Comparison of ENCODE assay signal across 2 cellular contexts in the genomic region with DNA sequence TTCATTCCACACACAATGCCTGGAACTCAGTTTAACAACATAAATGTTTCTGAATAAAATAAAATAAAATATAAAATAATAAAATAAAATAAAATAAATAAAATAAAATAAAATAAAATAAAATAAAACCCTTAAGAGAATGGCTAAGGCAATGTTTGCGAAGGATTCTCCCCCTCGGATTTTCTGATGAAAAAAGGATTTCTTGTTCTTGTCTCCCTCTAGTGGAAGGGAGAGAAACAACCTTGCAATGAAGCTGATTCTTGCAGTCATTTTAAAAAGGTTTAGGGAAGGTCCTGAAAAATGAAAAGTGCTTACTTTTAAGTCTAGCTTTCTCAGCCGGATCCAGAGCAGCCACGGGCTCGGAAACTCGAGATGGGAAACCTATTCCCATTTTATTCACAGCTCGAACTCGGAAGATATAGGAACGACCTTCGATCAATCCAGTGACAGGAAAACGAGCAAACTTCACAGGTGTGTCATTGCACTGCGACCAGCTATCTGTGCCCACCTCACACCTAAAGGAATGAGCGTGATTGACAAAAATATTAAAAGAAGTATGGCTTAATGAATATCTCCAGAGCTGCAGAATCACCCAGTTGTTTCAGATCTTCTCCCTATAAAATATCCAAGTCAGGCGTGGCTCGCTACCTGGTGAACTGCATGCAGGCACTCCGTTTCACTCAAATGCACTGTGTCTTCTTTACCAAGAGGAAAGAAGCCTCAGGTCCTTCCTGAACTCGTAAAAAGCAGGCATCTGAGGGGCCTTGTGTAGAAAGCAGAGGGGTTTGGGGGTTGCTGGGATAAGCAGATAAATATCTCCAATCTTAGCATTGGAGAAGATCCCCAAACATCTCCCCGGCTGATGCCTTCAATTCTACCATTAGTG.
TF ChIP-seq lines count a peak whose summit lies in the region.

No MANE protein-coding gene starts in this region.

TF ChIP-seq in HEK293, 187 proteins besides CTCF, POLR2A, EP300 and RAD21 (continued from another document):
- TF ChIP-seq ZBTB48 (tag by site-specific recombination; IDR thresholded peaks at IDR 0.05): no peak
- TF ChIP-seq ZNF548 (tag by site-specific recombination; IDR thresholded peaks at IDR 0.05): no peak
- TF ChIP-seq ZNF654 (tag by site-specific recombination; IDR thresholded peaks at IDR 0.05; ENCODE audit: low read depth): peak; percentile 34
- TF ChIP-seq ZBTB20 (tag by site-specific recombination; IDR thresholded peaks at IDR 0.05): no peak
- TF ChIP-seq ZFP41 (tag by site-specific recombination; IDR thresholded peaks at IDR 0.05; ENCODE audit: borderline replicate concordance): no peak
TF ChIP-seq in HEK293: peak in this region for 1.

TF ChIP-seq in endothelial cell of umbilical vein, 7 proteins besides CTCF, POLR2A, EP300 and RAD21 (continued from another document):
- TF ChIP-seq EZH2 (IDR thresholded peaks at IDR 0.05; ENCODE audit: borderline replicate concordance, low read depth, low read length, severe bottlenecking) (no peak), JUN (IDR thresholded peaks at IDR 0.05; ENCODE audit: borderline replicate concordance, insufficient read depth, insufficient read length, low read depth) (no peak), FOS (IDR thresholded peaks at IDR 0.05; ENCODE audit: borderline replicate concordance, insufficient read depth, low read length) (no peak), POLR2AphosphoS5 (IDR thresholded peaks at IDR 0.05; ENCODE audit: insufficient read depth, low read depth, low read length) (no peak)
- TF ChIP-seq, protein P1, sequence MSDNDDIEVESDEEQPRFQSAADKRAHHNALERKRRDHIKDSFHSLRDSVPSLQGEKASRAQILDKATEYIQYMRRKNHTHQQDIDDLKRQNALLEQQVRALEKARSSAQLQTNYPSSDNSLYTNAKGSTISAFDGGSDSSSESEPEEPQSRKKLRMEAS (IDR thresholded peaks at IDR 0.05; ENCODE audit: insufficient read depth, insufficient read length): no peak
